Comparison of ENCODE assay signal across 1 cellular context in genomic region chr6:44076366-44077200, GRCh38.
A peak's percentile ranks its signal among the peaks of the same experiment; 100 is the strongest.
TF ChIP-seq lines count a peak whose summit lies in the region.

No MANE protein-coding gene starts in this region.

TF ChIP-seq in HepG2, 621 proteins besides CTCF, POLR2A, EP300 and RAD21 (continues in another document):
- TF ChIP-seq CREM (IDR thresholded peaks at IDR 0.05): peak; percentile 39
- no peak for TF ChIP-seq CREM (CRISPR knock-in tag; IDR thresholded peaks at IDR 0.05)
- peak; percentile 20; the same call in 1 of the 2 replicates for TF ChIP-seq IRF2 (CRISPR knock-in tag; IDR thresholded peaks at IDR 0.05)
- TF ChIP-seq SSRP1 (CRISPR knock-in tag; IDR thresholded peaks at IDR 0.05): no peak
- TF ChIP-seq NBN (conservative IDR thresholded peaks at IDR 0.05): no peak
- TF ChIP-seq RCOR2 (CRISPR knock-in tag; IDR thresholded peaks at IDR 0.05): peak; percentile 47; the same call in 1 of the 2 replicates
- peak; percentile 95; the same call in 1 of the 2 replicates for TF ChIP-seq ZNF333 (CRISPR knock-in tag; IDR thresholded peaks at IDR 0.05; ENCODE audit: borderline replicate concordance)
- 0 out of 2 replicates have a peak, but pooled peaks have one; percentile 24 for TF ChIP-seq NFYC (CRISPR knock-in tag; IDR thresholded peaks at IDR 0.05)
- TF ChIP-seq RXRA (CRISPR knock-in tag; IDR thresholded peaks at IDR 0.05): peak; percentile 52; the same call in 1 of the 2 replicates
- TF ChIP-seq SKI (IDR thresholded peaks at IDR 0.05; ENCODE audit: partially characterized antibody): peak; percentile 79
- TF ChIP-seq, protein P1, sequence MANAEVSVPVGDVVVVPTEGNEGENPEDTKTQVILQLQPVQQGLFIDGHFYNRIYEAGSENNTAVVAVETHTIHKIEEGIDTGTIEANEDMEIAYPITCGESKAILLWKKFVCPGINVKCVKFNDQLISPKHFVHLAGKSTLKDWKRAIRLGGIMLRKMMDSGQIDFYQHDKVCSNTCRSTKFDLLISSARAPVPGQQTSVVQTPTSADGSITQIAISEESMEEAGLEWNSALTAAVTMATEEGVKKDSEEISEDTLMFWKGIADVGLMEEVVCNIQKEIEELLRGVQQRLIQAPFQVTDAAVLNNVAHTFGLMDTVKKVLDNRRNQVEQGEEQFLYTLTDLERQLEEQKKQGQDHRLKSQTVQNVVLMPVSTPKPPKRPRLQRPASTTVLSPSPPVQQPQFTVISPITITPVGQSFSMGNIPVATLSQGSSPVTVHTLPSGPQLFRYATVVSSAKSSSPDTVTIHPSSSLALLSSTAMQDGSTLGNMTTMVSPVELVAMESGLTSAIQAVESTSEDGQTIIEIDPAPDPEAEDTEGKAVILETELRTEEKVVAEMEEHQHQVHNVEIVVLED (CRISPR knock-in tag; IDR thresholded peaks at IDR 0.05; ENCODE audit: borderline replicate concordance): no peak
- TF ChIP-seq, protein P2, sequence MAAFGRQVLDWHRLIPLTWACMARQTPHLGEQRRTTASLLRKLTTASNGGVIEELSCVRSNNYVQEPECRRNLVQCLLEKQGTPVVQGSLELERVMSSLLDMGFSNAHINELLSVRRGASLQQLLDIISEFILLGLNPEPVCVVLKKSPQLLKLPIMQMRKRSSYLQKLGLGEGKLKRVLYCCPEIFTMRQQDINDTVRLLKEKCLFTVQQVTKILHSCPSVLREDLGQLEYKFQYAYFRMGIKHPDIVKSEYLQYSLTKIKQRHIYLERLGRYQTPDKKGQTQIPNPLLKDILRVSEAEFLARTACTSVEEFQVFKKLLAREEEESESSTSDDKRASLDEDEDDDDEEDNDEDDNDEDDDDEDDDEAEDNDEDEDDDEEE (CRISPR knock-in tag; IDR thresholded peaks at IDR 0.05): peak; percentile 95
- TF ChIP-seq, protein P3, sequence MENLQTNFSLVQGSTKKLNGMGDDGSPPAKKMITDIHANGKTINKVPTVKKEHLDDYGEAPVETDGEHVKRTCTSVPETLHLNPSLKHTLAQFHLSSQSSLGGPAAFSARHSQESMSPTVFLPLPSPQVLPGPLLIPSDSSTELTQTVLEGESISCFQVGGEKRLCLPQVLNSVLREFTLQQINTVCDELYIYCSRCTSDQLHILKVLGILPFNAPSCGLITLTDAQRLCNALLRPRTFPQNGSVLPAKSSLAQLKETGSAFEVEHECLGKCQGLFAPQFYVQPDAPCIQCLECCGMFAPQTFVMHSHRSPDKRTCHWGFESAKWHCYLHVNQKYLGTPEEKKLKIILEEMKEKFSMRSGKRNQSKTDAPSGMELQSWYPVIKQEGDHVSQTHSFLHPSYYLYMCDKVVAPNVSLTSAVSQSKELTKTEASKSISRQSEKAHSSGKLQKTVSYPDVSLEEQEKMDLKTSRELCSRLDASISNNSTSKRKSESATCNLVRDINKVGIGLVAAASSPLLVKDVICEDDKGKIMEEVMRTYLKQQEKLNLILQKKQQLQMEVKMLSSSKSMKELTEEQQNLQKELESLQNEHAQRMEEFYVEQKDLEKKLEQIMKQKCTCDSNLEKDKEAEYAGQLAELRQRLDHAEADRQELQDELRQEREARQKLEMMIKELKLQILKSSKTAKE (CRISPR knock-in tag; IDR thresholded peaks at IDR 0.05; ENCODE audit: borderline replicate concordance): peak; percentile 48
- peak; percentile 42; the same call in 1 of the 2 replicates for TF ChIP-seq ISX (CRISPR knock-in tag; conservative IDR thresholded peaks at IDR 0.05)
- TF ChIP-seq MED1 (CRISPR knock-in tag; IDR thresholded peaks at IDR 0.05): peak; percentile 96
- TF ChIP-seq ZNF605 (CRISPR knock-in tag; IDR thresholded peaks at IDR 0.05): peak; percentile 77
- peak; percentile 80 for TF ChIP-seq KDM5B (CRISPR knock-in tag; IDR thresholded peaks at IDR 0.05; ENCODE audit: borderline replicate concordance)
- no peak for TF ChIP-seq ZKSCAN1 (IDR thresholded peaks at IDR 0.05; ENCODE audit: low read length)
- no peak for TF ChIP-seq ZNF703 (CRISPR knock-in tag; IDR thresholded peaks at IDR 0.05; ENCODE audit: borderline replicate concordance)
- TF ChIP-seq RFXAP (CRISPR knock-in tag; IDR thresholded peaks at IDR 0.05; ENCODE audit: borderline replicate concordance): peak; percentile 51; the same call in 1 of the 2 replicates
- TF ChIP-seq ZFX (CRISPR knock-in tag; IDR thresholded peaks at IDR 0.05; ENCODE audit: low read depth): peak; percentile 81
- no peak for TF ChIP-seq THYN1 (CRISPR knock-in tag; IDR thresholded peaks at IDR 0.05; ENCODE audit: borderline replicate concordance, low read depth)
- no peak for TF ChIP-seq ZNF562 (CRISPR knock-in tag; IDR thresholded peaks at IDR 0.05; ENCODE audit: borderline replicate concordance)
- no peak for TF ChIP-seq ZNF7 (CRISPR knock-in tag; IDR thresholded peaks at IDR 0.05)
- no peak for TF ChIP-seq ATM (IDR thresholded peaks at IDR 0.05; ENCODE audit: borderline replicate concordance)
- TF ChIP-seq, protein P4, sequence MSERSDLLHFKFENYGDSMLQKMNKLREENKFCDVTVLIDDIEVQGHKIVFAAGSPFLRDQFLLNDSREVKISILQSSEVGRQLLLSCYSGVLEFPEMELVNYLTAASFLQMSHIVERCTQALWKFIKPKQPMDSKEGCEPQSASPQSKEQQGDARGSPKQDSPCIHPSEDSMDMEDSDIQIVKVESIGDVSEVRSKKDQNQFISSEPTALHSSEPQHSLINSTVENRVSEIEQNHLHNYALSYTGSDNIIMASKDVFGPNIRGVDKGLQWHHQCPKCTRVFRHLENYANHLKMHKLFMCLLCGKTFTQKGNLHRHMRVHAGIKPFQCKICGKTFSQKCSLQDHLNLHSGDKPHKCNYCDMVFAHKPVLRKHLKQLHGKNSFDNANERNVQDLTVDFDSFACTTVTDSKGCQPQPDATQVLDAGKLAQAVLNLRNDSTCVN (CRISPR knock-in tag; IDR thresholded peaks at IDR 0.05; ENCODE audit: borderline replicate concordance): peak; percentile 21; the same call in 1 of the 2 replicates
- peak; percentile 70 for TF ChIP-seq SALL1 (CRISPR knock-in tag; IDR thresholded peaks at IDR 0.05)
- peak; percentile 63; the same call in 1 of the 2 replicates for TF ChIP-seq ATF7-NPFF (CRISPR knock-in tag; IDR thresholded peaks at IDR 0.05; ENCODE audit: low read depth)
- TF ChIP-seq MEIS2 (CRISPR knock-in tag; IDR thresholded peaks at IDR 0.05): peak; percentile 94; the same call in 1 of the 2 replicates
- peak; percentile 50; the same call in 1 of the 2 replicates for TF ChIP-seq BHLHE40 (IDR thresholded peaks at IDR 0.05; ENCODE audit: low read length)
- no peak for TF ChIP-seq MYNN (CRISPR knock-in tag; IDR thresholded peaks at IDR 0.05; ENCODE audit: low read depth)
- peak; percentile 77; the same call in 1 of the 2 replicates for TF ChIP-seq ZNF766 (CRISPR knock-in tag; IDR thresholded peaks at IDR 0.05; ENCODE audit: borderline replicate concordance)
- TF ChIP-seq UBTF (CRISPR knock-in tag; IDR thresholded peaks at IDR 0.05): peak; percentile 55
- TF ChIP-seq, protein P5, sequence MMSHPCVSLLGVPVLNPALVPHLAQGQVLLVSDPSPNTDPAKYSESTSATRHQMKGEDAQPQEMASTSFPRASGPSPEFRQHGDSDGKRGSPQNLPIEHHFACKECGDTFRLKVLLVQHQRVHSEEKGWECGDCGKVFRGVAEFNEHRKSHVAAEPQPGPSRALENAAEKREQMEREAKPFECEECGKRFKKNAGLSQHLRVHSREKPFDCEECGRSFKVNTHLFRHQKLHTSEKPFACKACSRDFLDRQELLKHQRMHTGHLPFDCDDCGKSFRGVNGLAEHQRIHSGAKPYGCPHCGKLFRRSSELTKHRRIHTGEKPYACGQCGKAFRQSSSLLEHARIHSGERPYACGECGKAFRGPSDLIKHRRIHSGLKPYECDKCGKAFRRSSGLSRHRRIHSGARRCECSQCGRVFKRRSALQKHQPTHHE (CRISPR knock-in tag; IDR thresholded peaks at IDR 0.05; ENCODE audit: borderline replicate concordance): no peak
- no peak for TF ChIP-seq PRMT3 (CRISPR knock-in tag; IDR thresholded peaks at IDR 0.05; ENCODE audit: borderline replicate concordance, low read depth)
- TF ChIP-seq IKZF5 (CRISPR knock-in tag; IDR thresholded peaks at IDR 0.05): peak; percentile 59; the same call in 1 of the 2 replicates
- 0 out of 2 replicates have a peak, but pooled peaks have one; percentile 66 for TF ChIP-seq POGK (CRISPR knock-in tag; conservative IDR thresholded peaks at IDR 0.05)
- TF ChIP-seq RBFOX2 (IDR thresholded peaks at IDR 0.05; ENCODE audit: low read depth, low read length): peak; percentile 90
- TF ChIP-seq ZNF879 (CRISPR knock-in tag; IDR thresholded peaks at IDR 0.05): peak; percentile 30; the same call in 1 of the 2 replicates
- no peak for TF ChIP-seq ZFAT (CRISPR knock-in tag; conservative IDR thresholded peaks at IDR 0.05)
- TF ChIP-seq MXD1 (CRISPR knock-in tag; IDR thresholded peaks at IDR 0.05): peak; percentile 63
- no peak for TF ChIP-seq CREBL2 (CRISPR knock-in tag; IDR thresholded peaks at IDR 0.05; ENCODE audit: borderline replicate concordance)
- TF ChIP-seq ZSCAN9 (CRISPR knock-in tag; IDR thresholded peaks at IDR 0.05; ENCODE audit: borderline replicate concordance): peak; percentile 35; the same call in 1 of the 2 replicates
- TF ChIP-seq RXRB (CRISPR knock-in tag; IDR thresholded peaks at IDR 0.05; ENCODE audit: borderline replicate concordance): peak; percentile 62
- no peak for TF ChIP-seq STAT6 (CRISPR knock-in tag; IDR thresholded peaks at IDR 0.05; ENCODE audit: borderline replicate concordance)
- TF ChIP-seq, protein P6, sequence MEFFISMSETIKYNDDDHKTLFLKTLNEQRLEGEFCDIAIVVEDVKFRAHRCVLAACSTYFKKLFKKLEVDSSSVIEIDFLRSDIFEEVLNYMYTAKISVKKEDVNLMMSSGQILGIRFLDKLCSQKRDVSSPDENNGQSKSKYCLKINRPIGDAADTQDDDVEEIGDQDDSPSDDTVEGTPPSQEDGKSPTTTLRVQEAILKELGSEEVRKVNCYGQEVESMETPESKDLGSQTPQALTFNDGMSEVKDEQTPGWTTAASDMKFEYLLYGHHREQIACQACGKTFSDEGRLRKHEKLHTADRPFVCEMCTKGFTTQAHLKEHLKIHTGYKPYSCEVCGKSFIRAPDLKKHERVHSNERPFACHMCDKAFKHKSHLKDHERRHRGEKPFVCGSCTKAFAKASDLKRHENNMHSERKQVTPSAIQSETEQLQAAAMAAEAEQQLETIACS (CRISPR knock-in tag; IDR thresholded peaks at IDR 0.05): no peak
- 0 out of 2 replicates have a peak, but pooled peaks have one; percentile 58 for TF ChIP-seq ZNF598 (CRISPR knock-in tag; IDR thresholded peaks at IDR 0.05; ENCODE audit: borderline replicate concordance)
